ENCODE assay signal across 20 cellular contexts in genomic region chr17:58305626-58306025, GRCh38. TPM values are rescaled to one million over a fixed set of nuclear protein-coding genes. Genes with fewer than 3 reads are reported as not detected.
"Had no signal": no experiment of that assay in that cellular context is flagged by ENCODE, and none has a peak within 500 bp of the region (broad histone marks: within the 10 kb centered on the region; RNA-seq: fewer than 3 reads in every experiment).

No MANE protein-coding gene starts in this region.

- H3K9me3 ChIP-seq: ovary, prostate gland, tibial artery had no signal

- DNase-seq: activated effector memory CD4-positive, alpha-beta T cell treated with Interleukin-2 at 50 U/mL for 16 hours; activated naive CD4-positive, alpha-beta T cell treated with anti-CD3 and anti-CD28 coated beads, Interleukin-2, amount 10 ng/mL, durations not matched to agents 7 days and 5 days; activated T-cell treated with anti-CD3 and anti-CD28 coated beads, Interleukin-2, amount 50 U/mL, for 72 hours; amygdala; effector memory CD4-positive, alpha-beta T cell; foreskin melanocyte; mesendoderm; naive thymus-derived CD4-positive, alpha-beta T cell; ovary; stimulated activated CD4-positive, alpha-beta T cell treated with anti-CD3 and anti-CD28 coated beads, Interleukin-12 subunit alpha, Interleukin-12 subunit beta, amount 100 ng/mL, for 4 hours; T-helper 9 cell had no signal

- H3K27me3 ChIP-seq: hepatocyte, ovary, tibial artery had no signal

- H3K27me3 Mint-ChIP-seq: activated naive CD4-positive, alpha-beta T cell treated with anti-CD3 and anti-CD28 coated beads, Interleukin-2, amount 10 ng/mL, durations not matched to agents 7 days and 5 days; naive thymus-derived CD4-positive, alpha-beta T cell; stimulated activated naive CD8-positive, alpha-beta T cell treated with anti-CD3 and anti-CD28 coated beads, Interleukin-15, Interleukin-2, amounts not matched to agents 100 ng/mL and 50 ng/mL, for 24 hours had no signal

- H3K36me3 Mint-ChIP-seq: WTC11 had no signal

- H3K4me1 ChIP-seq: prostate gland, tibial artery had no signal

- H3K4me1 Mint-ChIP-seq: activated naive CD4-positive, alpha-beta T cell treated with anti-CD3 and anti-CD28 coated beads, Interleukin-2, amount 10 ng/mL, durations not matched to agents 7 days and 5 days had no signal

- H3K27ac Mint-ChIP-seq: activated naive CD4-positive, alpha-beta T cell treated with anti-CD3 and anti-CD28 coated beads, Interleukin-2, amount 10 ng/mL, durations not matched to agents 7 days and 5 days; activated T-cell treated with anti-CD3 and anti-CD28 coated beads, Interleukin-2, amount 50 U/mL, for 72 hours; dendritic cell treated with granulocyte-macrophage colony-stimulating factor and Interleukin-4, amounts not matched to agents 40 ng/mL and 50 ng/mL, for 4 days; stimulated activated naive CD8-positive, alpha-beta T cell treated with anti-CD3 and anti-CD28 coated beads, Interleukin-15, Interleukin-2, amounts not matched to agents 100 ng/mL and 50 ng/mL, for 24 hours; WTC11 had no signal

- H3K4me3 ChIP-seq: hepatocyte, ovary, prostate gland, tibial artery had no signal

- H3K27ac ChIP-seq: hepatocyte, ovary, prostate gland, tibial artery had no signal

- H3K4me3 Mint-ChIP-seq: activated naive CD4-positive, alpha-beta T cell treated with anti-CD3 and anti-CD28 coated beads, Interleukin-2, amount 10 ng/mL, durations not matched to agents 7 days and 5 days; activated T-cell treated with anti-CD3 and anti-CD28 coated beads, Interleukin-2, amount 50 U/mL, for 72 hours; dendritic cell treated with granulocyte-macrophage colony-stimulating factor and Interleukin-4, amounts not matched to agents 40 ng/mL and 50 ng/mL, for 4 days; naive thymus-derived CD4-positive, alpha-beta T cell; neural crest cell; stimulated activated naive CD8-positive, alpha-beta T cell treated with anti-CD3 and anti-CD28 coated beads, Interleukin-15, Interleukin-2, amounts not matched to agents 100 ng/mL and 50 ng/mL, for 24 hours; WTC11 had no signal

- H3K9me3 Mint-ChIP-seq: activated naive CD4-positive, alpha-beta T cell treated with anti-CD3 and anti-CD28 coated beads, Interleukin-2, amount 10 ng/mL, durations not matched to agents 7 days and 5 days; activated T-cell treated with anti-CD3 and anti-CD28 coated beads, Interleukin-2, amount 50 U/mL, for 72 hours; dendritic cell treated with granulocyte-macrophage colony-stimulating factor and Interleukin-4, amounts not matched to agents 40 ng/mL and 50 ng/mL, for 4 days; naive thymus-derived CD4-positive, alpha-beta T cell; neural crest cell; stimulated activated naive CD8-positive, alpha-beta T cell treated with anti-CD3 and anti-CD28 coated beads, Interleukin-15, Interleukin-2, amounts not matched to agents 100 ng/mL and 50 ng/mL, for 24 hours; WTC11 had no signal

- ATAC-seq: activated T-cell treated with anti-CD3 and anti-CD28 coated beads, Interleukin-2, amount 50 U/mL, for 72 hours; naive thymus-derived CD4-positive, alpha-beta T cell; WTC11 had no signal

RNA-seq across cellular contexts. Expression of gene MPO, which starts 24.9 kb away (rescaled TPM):
- total RNA-seq: bronchial epithelial cell, chondrocyte, neural crest cell, WTC11 had no signal
- polyA plus RNA-seq: hepatocyte; naive thymus-derived CD4-positive, alpha-beta T cell had no signal
